19 cellular contexts compared by ENCODE assay signal in genomic region chr22:29647954-29648737, GRCh38.
"Had no signal": no experiment of that assay in that cellular context is flagged by ENCODE, and none has a peak within 500 bp of the region (broad histone marks: within the 10 kb centered on the region; RNA-seq: fewer than 3 reads in every experiment).

No MANE protein-coding gene starts in this region.

- ATAC-seq: activated CD4-positive, alpha-beta T cell treated with anti-CD3 and anti-CD28 coated beads for 36 hours; foreskin keratinocyte; left lung; stimulated activated memory B cell treated with anti-CD40 and anti-IgM and Interleukin-4, amounts not matched to agents 10 μg/mL and 1 μg/mL and 100 μg/mL, for 72 hours; T-cell; WTC11 had no signal

- H3K27ac Mint-ChIP-seq: activated CD4-positive, alpha-beta memory T cell treated with anti-CD3 and anti-CD28 coated beads for 36 hours; activated CD4-positive, alpha-beta T cell treated with anti-CD3 and anti-CD28 coated beads for 36 hours; activated naive CD8-positive, alpha-beta T cell treated with anti-CD3 and anti-CD28 coated beads, Interleukin-2, amount 10 ng/mL, durations not matched to agents 7 days and 5 days; progenitor cell of endocrine pancreas; stimulated activated memory B cell treated with anti-CD40 and anti-IgM and Interleukin-4, amounts not matched to agents 10 μg/mL and 1 μg/mL and 100 μg/mL, for 72 hours; T-cell; WTC11 had no signal

- H3K9ac ChIP-seq: SK-N-SH had no signal

- H3K9me3 Mint-ChIP-seq: activated CD4-positive, alpha-beta memory T cell treated with anti-CD3 and anti-CD28 coated beads for 36 hours; activated naive CD8-positive, alpha-beta T cell treated with anti-CD3 and anti-CD28 coated beads, Interleukin-2, amount 10 ng/mL, durations not matched to agents 7 days and 5 days; stimulated activated memory B cell treated with anti-CD40 and anti-IgM and Interleukin-4, amounts not matched to agents 10 μg/mL and 1 μg/mL and 100 μg/mL, for 72 hours; T-cell had no signal

- H3K4me1 ChIP-seq: foreskin keratinocyte, left lung, sigmoid colon had no signal

- DNase-seq: activated CD4-positive, alpha-beta memory T cell treated with anti-CD3 and anti-CD28 coated beads for 36 hours; activated CD4-positive, alpha-beta T cell treated with anti-CD3 and anti-CD28 coated beads for 36 hours; activated naive CD8-positive, alpha-beta T cell treated with anti-CD3 and anti-CD28 coated beads, Interleukin-2, amount 10 ng/mL, durations not matched to agents 7 days and 5 days; amygdala; dermis blood vessel endothelial cell; effector memory CD4-positive, alpha-beta T cell; foreskin keratinocyte; hypothalamus; islet precursor cell; left lung; occipital lobe; sigmoid colon; SK-N-SH; stimulated activated CD4-positive, alpha-beta T cell treated with anti-CD3 and anti-CD28 coated beads, Interleukin-4, amount 100 ng/mL, for 24 hours; T-cell had no signal

- H3K4me2 ChIP-seq: SK-N-SH had no signal

- H3K4me3 ChIP-seq: cardiac muscle cell, left lung, sigmoid colon had no signal

- H3K4me1 Mint-ChIP-seq: activated CD4-positive, alpha-beta T cell treated with anti-CD3 and anti-CD28 coated beads for 36 hours; activated naive CD8-positive, alpha-beta T cell treated with anti-CD3 and anti-CD28 coated beads, Interleukin-2, amount 10 ng/mL, durations not matched to agents 7 days and 5 days; stimulated activated memory B cell treated with anti-CD40 and anti-IgM and Interleukin-4, amounts not matched to agents 10 μg/mL and 1 μg/mL and 100 μg/mL, for 72 hours; T-cell had no signal

- H3K4me3 Mint-ChIP-seq: activated CD4-positive, alpha-beta memory T cell treated with anti-CD3 and anti-CD28 coated beads for 36 hours; activated CD4-positive, alpha-beta T cell treated with anti-CD3 and anti-CD28 coated beads for 36 hours; activated naive CD8-positive, alpha-beta T cell treated with anti-CD3 and anti-CD28 coated beads, Interleukin-2, amount 10 ng/mL, durations not matched to agents 7 days and 5 days; stimulated activated memory B cell treated with anti-CD40 and anti-IgM and Interleukin-4, amounts not matched to agents 10 μg/mL and 1 μg/mL and 100 μg/mL, for 72 hours; T-cell; WTC11 had no signal

- H3K27me3 Mint-ChIP-seq: activated CD4-positive, alpha-beta memory T cell treated with anti-CD3 and anti-CD28 coated beads for 36 hours; activated CD4-positive, alpha-beta T cell treated with anti-CD3 and anti-CD28 coated beads for 36 hours; activated naive CD8-positive, alpha-beta T cell treated with anti-CD3 and anti-CD28 coated beads, Interleukin-2, amount 10 ng/mL, durations not matched to agents 7 days and 5 days; progenitor cell of endocrine pancreas; stimulated activated memory B cell treated with anti-CD40 and anti-IgM and Interleukin-4, amounts not matched to agents 10 μg/mL and 1 μg/mL and 100 μg/mL, for 72 hours; T-cell had no signal

- H3K9me3 ChIP-seq: left lung, sigmoid colon, SK-N-SH had no signal

- H3K36me3 ChIP-seq: cardiac muscle cell had no signal

- H3K27me3 ChIP-seq: cardiac muscle cell, foreskin keratinocyte, left lung, sigmoid colon had no signal

- H3K27ac ChIP-seq: cardiac muscle cell, foreskin keratinocyte, left lung, sigmoid colon had no signal
